ENCODE assay signal across 5 cellular contexts in genomic region chr20:47154089-47154488, GRCh38.
"Had no signal": no experiment of that assay in that cellular context is flagged by ENCODE, and none has a peak within 500 bp of the region (broad histone marks: within the 10 kb centered on the region; RNA-seq: fewer than 3 reads in every experiment).

No MANE protein-coding gene starts in this region.

- H3K9me3 Mint-ChIP-seq: GM23338, H9 had no signal

- H3K4me3 Mint-ChIP-seq: GM23338, H9 had no signal

- DNase-seq: H9, HCEC 1CT, KG1 had no signal

- H3K27ac Mint-ChIP-seq: GM23338, H9 had no signal

- H3K4me3 ChIP-seq: GM23338, K562 had no signal
